ENCODE assay signal across 9 cellular contexts in the genomic region with DNA sequence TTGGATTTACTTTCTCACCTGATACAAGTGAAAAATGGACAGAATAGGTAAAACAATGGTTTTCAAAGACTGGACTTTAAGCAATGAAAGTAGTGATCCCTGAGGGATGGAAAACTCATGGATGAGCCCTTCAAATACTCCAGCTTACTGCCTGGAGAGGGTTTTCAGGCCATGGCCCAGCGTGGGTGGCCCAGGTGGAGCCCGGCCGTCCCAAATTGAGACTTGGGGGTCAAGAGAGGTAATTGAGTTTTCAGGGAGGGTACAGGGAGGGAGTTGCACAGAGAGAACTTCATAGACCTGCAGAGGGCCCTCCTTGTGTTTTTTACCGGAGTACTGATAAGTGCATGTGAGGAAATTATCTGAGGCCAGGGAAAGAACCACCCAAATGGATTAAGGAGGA. TPM values are rescaled to one million over a fixed set of nuclear protein-coding genes. Genes with fewer than 3 reads are reported as not detected.
"Had no signal": no experiment of that assay in that cellular context is flagged by ENCODE, and none has a peak within 500 bp of the region (broad histone marks: within the 10 kb centered on the region; RNA-seq: fewer than 3 reads in every experiment).

No MANE protein-coding gene starts in this region.

- H3K27ac ChIP-seq: GM23248 had no signal

- H3K4me1 Mint-ChIP-seq: GM23338, H9 had no signal

- H3K4me3 Mint-ChIP-seq: GM23338, H9, HFFc6 had no signal

- DNase-seq: GM23248, GOT3, H7, H9, HCEC 1CT, HFFc6 had no signal

- H3K4me3 ChIP-seq: GM23248, GM23338, HAP-1 had no signal

- ATAC-seq: GM23338, HCT116 had no signal

- H3K27ac Mint-ChIP-seq: GM23338, H9, HFFc6 had no signal

RNA-seq across cellular contexts. Expression of gene ADGRD1, which starts 44.6 kb away (rescaled TPM):
- total RNA-seq: HFFc6 had no signal
